Comparison of ENCODE assay signal across 7 cellular contexts in genomic region chr20:56343861-56344381, GRCh38. TPM values are rescaled to one million over a fixed set of nuclear protein-coding genes. Genes with fewer than 3 reads are reported as not detected.
DNase-seq lines count a peak whose midpoint lies in the region; ATAC-seq and TF ChIP-seq lines count a peak whose summit lies in the region.

No MANE protein-coding gene starts in this region.

- H3K4me1 ChIP-seq in naive thymus-derived CD4-positive, alpha-beta T cell (ENCODE audit: control insufficient read depth in 2 of 2, insufficient read depth in 2 of 2, low read length in 2 of 2) = no peaks in the 10 kb centered on the region
- H3K4me1 ChIP-seq in vagina = peaks cover 7% of the 10 kb centered on the region

- TF ChIP-seq POLR2A in vagina (IDR thresholded peaks at IDR 0.05) = no peak

- no peaks in the 10 kb centered on the region for H3K36me3 ChIP-seq in naive thymus-derived CD4-positive, alpha-beta T cell (ENCODE audit: control insufficient read depth in 2 of 3, insufficient read depth in 3 of 3, low read length in 3 of 3)
- H3K36me3 ChIP-seq in vagina = no peaks in the 10 kb centered on the region

- peaks cover under 1% of the 10 kb centered on the region for H3K9me3 Mint-ChIP-seq in endothelial cell (ENCODE audit: unreplicated experiment)
- H3K9me3 Mint-ChIP-seq in naive thymus-derived CD4-positive, alpha-beta T cell = no peaks in the 10 kb centered on the region

- H3K27ac ChIP-seq in VCaP (no peak overlapping the region; the same call in 1 of the 2 replicates), vagina (no peak overlapping the region)
- no peak overlapping the region for H3K27ac ChIP-seq in naive thymus-derived CD4-positive, alpha-beta T cell (ENCODE audit: low read depth, low read length)

- H3K27ac Mint-ChIP-seq in endothelial cell (ENCODE audit: unreplicated experiment) = no peak overlapping the region
- H3K27ac Mint-ChIP-seq in naive thymus-derived CD4-positive, alpha-beta T cell = no peak overlapping the region

- no peak overlapping the region for H3K4me3 Mint-ChIP-seq in endothelial cell (ENCODE audit: unreplicated experiment)
- H3K4me3 Mint-ChIP-seq in naive thymus-derived CD4-positive, alpha-beta T cell = peak overlapping the region in 8 of 10 donors; percentile 13 to 52 (median 39)

- peaks cover 5% of the 10 kb centered on the region for H3K27me3 Mint-ChIP-seq in endothelial cell (ENCODE audit: unreplicated experiment)
- peaks cover 46 to 79% (median 73%) of the 10 kb centered on the region in 5 donors for H3K27me3 Mint-ChIP-seq in naive thymus-derived CD4-positive, alpha-beta T cell

- H3K36me3 Mint-ChIP-seq in endothelial cell (ENCODE audit: low read depth, unreplicated experiment) = no peaks in the 10 kb centered on the region
- H3K36me3 Mint-ChIP-seq in naive thymus-derived CD4-positive, alpha-beta T cell = no peaks in the 10 kb centered on the region

- ATAC-seq in HG02973 (IDR thresholded peaks at IDR 0.05; ENCODE audit: unreplicated experiment) = peak; percentile 63
- peak; percentile 66 for ATAC-seq in naive thymus-derived CD4-positive, alpha-beta T cell

- peaks cover 12% of the 10 kb centered on the region for H3K4me1 Mint-ChIP-seq in endothelial cell (ENCODE audit: unreplicated experiment)
- peaks cover 0 to 13% (median 6%) of the 10 kb centered on the region in 7 donors for H3K4me1 Mint-ChIP-seq in naive thymus-derived CD4-positive, alpha-beta T cell

- POLR2A ChIA-PET in naive thymus-derived CD4-positive, alpha-beta T cell (lab: Charles Lee) = no interaction called here

- no peak overlapping the region for H3K4me3 ChIP-seq in naive thymus-derived CD4-positive, alpha-beta T cell (ENCODE audit: low read length)
- no peak overlapping the region for H3K4me3 ChIP-seq in vagina

- TF ChIP-seq CTCF in GM12874 (IDR thresholded peaks at IDR 0.05; ENCODE audit: insufficient read depth, low read depth, low read length) (peak; percentile 92), VCaP (conservative IDR thresholded peaks at IDR 0.05) (peak; percentile 95), endothelial cell (IDR thresholded peaks at IDR 0.05; ENCODE audit: unreplicated experiment) (peak; percentile 88), vagina (IDR thresholded peaks at IDR 0.05) (peak; percentile 19 to 60 (median 55))

- CTCF ChIA-PET in naive thymus-derived CD4-positive, alpha-beta T cell (lab: Charles Lee) = no interaction called here

- H3K9me3 ChIP-seq in naive thymus-derived CD4-positive, alpha-beta T cell (ENCODE audit: control insufficient read depth in 2 of 3, low read length in 3 of 3) = no peaks in the 10 kb centered on the region
- H3K9me3 ChIP-seq in vagina = no peaks in the 10 kb centered on the region

- DNase-seq in endothelial cell (ENCODE audit: low spot score) (peak; percentile 80), vagina (ENCODE audit: extremely low spot score in 2 of 2) (no peak), SHP77 (lab: John Stamatoyannopoulos, UW) (no peak)
- DNase-seq in naive thymus-derived CD4-positive, alpha-beta T cell = peak in 6 of 9 donors; percentile 11 to 57 (median 22)

- peaks cover 0 to 10% of the 10 kb centered on the region in 2 donors for H3K27me3 ChIP-seq in naive thymus-derived CD4-positive, alpha-beta T cell (ENCODE audit: control insufficient read depth in 2 of 2, insufficient read depth in 2 of 2, low read length in 2 of 2)
- no peaks in the 10 kb centered on the region for H3K27me3 ChIP-seq in vagina

- intact Hi-C loops in naive thymus-derived CD4-positive, alpha-beta T cell (cut with micrococcal nuclease) = loop anchor here (2.0 to 10.0 kb wide), 3 partner anchors 95 to 1699 kb away; partner anchors contain the start of gene MC3R (in 2 of the 2)
- intact Hi-C loops in vagina (cut with DNase I) = no loop called here

RNA-seq across cellular contexts. Expression of gene FAM210B, which starts 14.9 kb away (rescaled TPM):
- total RNA-seq in endothelial cell (ENCODE audit: unreplicated experiment) (20.1 TPM), vagina (46.4 TPM)
- total RNA-seq in naive thymus-derived CD4-positive, alpha-beta T cell = 10 to 100 TPM in 4 of 5 experiments, 1 to 10 TPM in 1; 8.1 to 31.8 (median 19.4) TPM
- 10 to 100 TPM; 40.7 to 43.2 TPM for polyA plus RNA-seq in naive thymus-derived CD4-positive, alpha-beta T cell

RNA-seq across cellular contexts. Expression of gene AURKA, which starts 48.1 kb away (rescaled TPM):
- total RNA-seq in endothelial cell (ENCODE audit: unreplicated experiment) = 14.3 TPM
- total RNA-seq in naive thymus-derived CD4-positive, alpha-beta T cell = 10 to 100 TPM in 1 of 5 experiments, 1 to 10 TPM in 3, under 1 TPM in 1; 0.95 to 44.1 (median 1.2) TPM
- under 1 TPM; 0.43 to 0.64 TPM for polyA plus RNA-seq in naive thymus-derived CD4-positive, alpha-beta T cell
- 2.2 TPM for total RNA-seq in vagina

RNA-seq across cellular contexts. Expression of gene CSTF1, which starts 48.5 kb away (rescaled TPM):
- 42.0 TPM for total RNA-seq in endothelial cell (ENCODE audit: unreplicated experiment)
- 10 to 100 TPM; 16.4 to 50.7 (median 46.7) TPM for total RNA-seq in naive thymus-derived CD4-positive, alpha-beta T cell
- polyA plus RNA-seq in naive thymus-derived CD4-positive, alpha-beta T cell = 10 to 100 TPM; 31.5 to 35.9 TPM
- 27.0 TPM for total RNA-seq in vagina

Comparison
In these comparisons a context has a peak if more than half of its experiments do, and no peak if none do; other contexts are left out.
1. DNase-seq: peak in endothelial cell (single experiment) and naive thymus-derived CD4-positive, alpha-beta T cell (6 of 9); none in vagina (0 of 2) and SHP77 (0 of 2).
2. Peak in every context shown above with its lines, with median percentiles within 50 percentile points of each other: CTCF ChIP-seq.